17 cellular contexts compared by ENCODE assay signal in the genomic region with DNA sequence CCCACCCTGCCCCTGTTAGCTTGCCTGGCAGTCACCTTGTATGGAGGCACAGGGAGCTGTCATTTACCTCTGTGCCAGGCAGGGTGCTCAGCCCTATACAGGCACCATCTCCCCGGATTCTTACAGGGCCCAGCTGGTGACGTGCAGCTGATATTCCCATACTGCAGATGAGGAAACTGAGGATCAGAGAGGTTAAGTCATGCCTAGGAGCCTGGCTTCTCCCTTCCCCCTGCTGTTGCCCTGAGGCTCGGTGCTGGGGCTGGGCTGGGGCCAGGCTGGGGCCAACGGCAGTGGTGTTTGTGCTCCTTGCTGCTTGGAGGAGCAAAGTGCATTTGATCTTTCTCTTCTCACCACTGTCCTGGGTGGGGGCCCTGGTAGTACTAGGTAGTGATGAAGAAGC. TPM values are rescaled to one million over a fixed set of nuclear protein-coding genes. Genes with fewer than 3 reads are reported as not detected.
DNase-seq lines count a peak whose midpoint lies in the region; ATAC-seq and TF ChIP-seq lines count a peak whose summit lies in the region.
"Had no signal": no experiment of that assay in that cellular context is flagged by ENCODE, and none has a peak within 500 bp of the region (broad histone marks: within the 10 kb centered on the region; RNA-seq: fewer than 3 reads in every experiment).

No MANE protein-coding gene starts in this region.

- TF ChIP-seq EP300 in upper lobe of left lung (IDR thresholded peaks at IDR 0.05), result no peak

- ATAC-seq in upper lobe of left lung (ENCODE audit: low FRiP score in 2 of 2), result no peak

- no peaks in the 10 kb centered on the region for H3K27me3 ChIP-seq in hepatocyte
- H3K27me3 ChIP-seq in skeletal muscle tissue (ENCODE audit: control insufficient read depth in 3 of 3, insufficient read depth in 3 of 3, low read length in 3 of 3), result no peaks in the 10 kb centered on the region
- H3K27me3 ChIP-seq in upper lobe of left lung, result no peaks in the 10 kb centered on the region
- H3K27me3 ChIP-seq: pancreas had no signal

- no peak for TF ChIP-seq POLR2A in upper lobe of left lung (IDR thresholded peaks at IDR 0.05)

- no peak overlapping the region for H3K4me3 ChIP-seq in hepatocyte
- no peak overlapping the region for H3K4me3 ChIP-seq in skeletal muscle tissue (ENCODE audit: low read length in 3 of 3)
- no peak overlapping the region for H3K4me3 ChIP-seq in upper lobe of left lung
- H3K4me3 ChIP-seq: pancreas had no signal

- DNase-seq in chondrocyte (ENCODE audit: low spot score) (no peak), hepatocyte (ENCODE audit: low spot score) (peak; percentile 46), upper lobe of left lung (peak in 1 of 2 donors; percentile 40), ureter (ENCODE audit: low spot score) (no peak), NCI-H748 treated with DMSO at 0.1 percent for 48 hours (lab: John Stamatoyannopoulos, UW) (no peak), GM19238 (ENCODE audit: insufficient read length, low spot score) (no peak)
- DNase-seq: activated CD4-positive, alpha-beta T cell treated with anti-CD3 and anti-CD28 coated beads for 48 hours; AML-193; EL; foreskin fibroblast; H9; NCI-H2029 treated with DMSO at 0.1 percent for 48 hours; pancreas; stimulated activated CD4-positive, alpha-beta T cell treated with anti-CD3 and anti-CD28 coated beads, Interleukin-12 subunit alpha, Interleukin-12 subunit beta, amount 100 ng/mL, for 4 hours had no signal

- peaks cover 1% of the 10 kb centered on the region for H3K36me3 Mint-ChIP-seq in chondrocyte (ENCODE audit: low read depth)

- TF ChIP-seq CTCF in chondrocyte (IDR thresholded peaks at IDR 0.05), result no peak
- no peak for TF ChIP-seq CTCF in hepatocyte (IDR thresholded peaks at IDR 0.05; ENCODE audit: poor library complexity)
- TF ChIP-seq CTCF in upper lobe of left lung (IDR thresholded peaks at IDR 0.05), result no peak

- WGBS in hepatocyte (ENCODE audit: low lambda C conversion rate, missing lambda C conversion rate), result 66% methylated on average over 4 of the region's 4 CpGs
- WGBS in upper lobe of left lung, 2 donors, result 67 to 73% methylated on average over 3 to 4 of the region's 4 CpGs

- no peak overlapping the region for H3K9ac ChIP-seq in skeletal muscle tissue (ENCODE audit: low read depth in 1 of 3, low read length in 3 of 3)

- H3K9me3 Mint-ChIP-seq in chondrocyte (ENCODE audit: low read depth), result no peaks in the 10 kb centered on the region
- H3K9me3 Mint-ChIP-seq: H9 had no signal

- no peaks in the 10 kb centered on the region for H3K9me2 ChIP-seq in hepatocyte (replicated peaks; ENCODE audit: insufficient read depth)

- H3K4me1 ChIP-seq in hepatocyte (ENCODE audit: insufficient read depth) (peaks cover 28% of the 10 kb centered on the region), skeletal muscle tissue (ENCODE audit: control insufficient read depth in 3 of 3, insufficient read depth in 3 of 3, low read length in 3 of 3) (peaks cover 10 to 20% (median 14%) of the 10 kb centered on the region in 3 donors), upper lobe of left lung (peaks cover 20 to 30% (median 21%) of the 10 kb centered on the region in 4 donors)
- H3K4me1 ChIP-seq: pancreas had no signal

- H3K9me3 ChIP-seq in hepatocyte (ENCODE audit: low read depth) (no peaks in the 10 kb centered on the region), skeletal muscle tissue (ENCODE audit: control insufficient read depth in 3 of 3, low read length in 3 of 3) (no peaks in the 10 kb centered on the region), upper lobe of left lung (no peaks in the 10 kb centered on the region)
- H3K9me3 ChIP-seq: pancreas had no signal

- H3K27me3 Mint-ChIP-seq in chondrocyte (ENCODE audit: low read depth), result no peaks in the 10 kb centered on the region

- H3K4me1 Mint-ChIP-seq in chondrocyte (ENCODE audit: low read depth), result peaks cover 57% of the 10 kb centered on the region

- H3K27ac ChIP-seq in hepatocyte, result peak overlapping the region; percentile 81
- peak overlapping the region; percentile 19 for H3K27ac ChIP-seq in skeletal muscle tissue (ENCODE audit: low read depth, low read length)
- peak overlapping the region in 3 of 4 donors; percentile 2 to 60 (median 32) for H3K27ac ChIP-seq in upper lobe of left lung
- H3K27ac ChIP-seq: HL-60 had no signal

- no peaks in the 10 kb centered on the region for H3K79me2 ChIP-seq in hepatocyte

- peak overlapping the region; percentile 51 for H3K4me3 Mint-ChIP-seq in chondrocyte (ENCODE audit: unreplicated experiment)
- H3K4me3 Mint-ChIP-seq: H9 had no signal

- no peaks in the 10 kb centered on the region for H4K20me1 ChIP-seq in hepatocyte (ENCODE audit: insufficient read depth, poor library complexity, severe bottlenecking)

- H3K4me2 ChIP-seq in hepatocyte, result peak overlapping the region; percentile 19

- H3K27ac Mint-ChIP-seq in chondrocyte (ENCODE audit: unreplicated experiment), result peak overlapping the region; percentile 97
- H3K27ac Mint-ChIP-seq: H9 had no signal

- no peaks in the 10 kb centered on the region for H3K36me3 ChIP-seq in hepatocyte (replicated peaks; ENCODE audit: insufficient read depth, low read depth)
- no peaks in the 10 kb centered on the region for H3K36me3 ChIP-seq in skeletal muscle tissue (ENCODE audit: control insufficient read depth in 3 of 3, insufficient read depth in 3 of 3, low read length in 3 of 3)
- H3K36me3 ChIP-seq in upper lobe of left lung, result no peaks in the 10 kb centered on the region
- H3K36me3 ChIP-seq: pancreas had no signal

- H2AFZ ChIP-seq in hepatocyte, result no peak overlapping the region

RNA-seq across cellular contexts. Expression of a gene that starts 54.8 kb away (rescaled TPM):
- total RNA-seq in chondrocyte (13.0 to 25.0 TPM (median 20.8 TPM) in 3 replicates), hepatocyte (2.2 TPM in 2 replicates), skeletal muscle tissue (6.8 TPM), upper lobe of left lung (10 to 100 TPM in 5 of 6 donors, 1 to 10 TPM in 1; 3.0 to 32.1 (median 14.8) TPM), ureter (3.7 TPM)
- polyA plus RNA-seq in hepatocyte, result 0.48 and 2.6 TPM in 2 replicates
- total RNA-seq: NCI-H460 had no signal

Comparison
In these comparisons a context has a peak if more than half of its experiments do, and no peak if none do; other contexts are left out.
1. H3K27ac ChIP-seq: peak in every context shown above with its lines; median percentile 81 in hepatocyte; 32 in upper lobe of left lung; 19 in skeletal muscle tissue.